Comparison of ENCODE assay signal across 8 cellular contexts in the genomic region with DNA sequence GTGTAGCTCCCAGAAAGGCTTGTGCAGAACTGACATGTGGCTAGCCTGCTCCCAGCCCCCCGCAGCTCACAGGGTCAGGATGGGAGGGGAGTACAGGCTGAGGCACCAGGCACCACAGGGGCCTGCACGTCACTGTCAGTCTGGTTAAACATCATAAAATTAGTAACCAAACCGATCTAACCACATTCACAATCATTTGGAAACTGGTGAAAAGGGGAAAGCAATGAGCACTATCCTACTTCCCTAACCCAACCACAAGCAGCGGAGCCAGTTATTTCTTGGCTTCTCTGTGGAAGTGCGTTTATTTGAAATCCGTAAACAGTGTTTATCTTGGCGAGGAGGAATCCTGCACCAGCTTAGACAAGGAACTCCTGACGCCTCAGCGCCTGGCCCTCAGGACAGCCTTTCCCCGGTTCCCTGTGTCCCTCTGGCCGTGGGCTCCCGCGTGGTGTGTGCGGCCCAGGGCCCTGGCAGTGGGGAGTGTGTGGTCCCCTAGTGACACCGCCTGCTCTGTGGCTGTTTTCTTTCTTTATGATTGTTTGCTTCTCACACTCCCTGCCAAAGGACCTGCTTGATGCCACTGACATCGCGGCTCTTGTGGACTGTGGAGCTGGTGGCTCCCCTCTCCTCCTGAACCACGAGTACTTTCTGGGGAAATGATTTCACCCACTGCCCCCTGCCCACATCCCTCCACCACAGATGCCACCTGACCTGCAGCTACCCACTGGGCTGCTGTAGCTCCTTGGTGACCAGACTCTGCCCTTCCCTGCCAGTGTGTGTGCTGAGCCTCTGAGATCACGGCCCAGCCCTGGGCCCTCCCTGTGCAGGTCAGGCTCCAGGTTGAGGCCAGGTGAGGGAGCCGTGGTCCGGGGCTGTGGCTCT. TPM values are rescaled to one million over a fixed set of nuclear protein-coding genes. Genes with fewer than 3 reads are reported as not detected.
A peak's percentile ranks its signal among the peaks of the same experiment; 100 is the strongest.
DNase-seq lines count a peak whose midpoint lies in the region; ATAC-seq, FAIRE-seq and TF ChIP-seq lines count a peak whose summit lies in the region.

No MANE protein-coding gene starts in this region.

- no peaks in the 10 kb centered on the region for H3K9me3 Mint-ChIP-seq in astrocyte (ENCODE audit: unreplicated experiment)
- no peaks in the 10 kb centered on the region for H3K9me3 Mint-ChIP-seq in CD8-positive, alpha-beta memory T cell

- H3K27me3 ChIP-seq in astrocyte (ENCODE audit: insufficient read depth, low read length) = no peaks in the 10 kb centered on the region
- H3K27me3 ChIP-seq in liver (ENCODE audit: control insufficient read depth in 4 of 4, insufficient read depth in 4 of 4, low read length in 3 of 4) = no peaks in the 10 kb centered on the region
- no peaks in the 10 kb centered on the region for H3K27me3 ChIP-seq in transverse colon
- H3K27me3 ChIP-seq in CD8-positive, alpha-beta memory T cell (ENCODE audit: insufficient read depth, low read length, poor library complexity, severe bottlenecking) = no peaks in the 10 kb centered on the region

- in situ Hi-C loops in transverse colon (cut with MboI; ENCODE audit: low pct_ligation_motif_present in 1 of 4, low pct_unique_long_range_greater_than_20kb in 1 of 4, low sequenced_read_pairs in 3 of 4) = no loop called here

- peaks cover 17% of the 10 kb centered on the region for H3K4me1 Mint-ChIP-seq in astrocyte (ENCODE audit: low read depth, unreplicated experiment)
- H3K4me1 Mint-ChIP-seq in CD8-positive, alpha-beta memory T cell = peaks cover 18 to 53% (median 25%) of the 10 kb centered on the region in 3 donors

- no peak overlapping the region for H3K4me3 Mint-ChIP-seq in astrocyte (ENCODE audit: unreplicated experiment)
- peak overlapping the region in 2 of 7 donors; percentile 5 to 51 for H3K4me3 Mint-ChIP-seq in CD8-positive, alpha-beta memory T cell

- POLR2A ChIA-PET in CD8-positive, alpha-beta memory T cell (lab: Charles Lee) = no interaction called here

- peaks cover 95% of the 10 kb centered on the region for H4K20me1 ChIP-seq in astrocyte (ENCODE audit: insufficient read depth, low read length)

- H3K79me2 ChIP-seq in astrocyte (ENCODE audit: insufficient read depth, low read length) = peaks cover 72% of the 10 kb centered on the region

- no peaks in the 10 kb centered on the region for H3K27me3 Mint-ChIP-seq in astrocyte (ENCODE audit: low read depth, unreplicated experiment)
- H3K27me3 Mint-ChIP-seq in CD8-positive, alpha-beta memory T cell = peaks cover 0 to 2% of the 10 kb centered on the region in 2 donors

- TF ChIP-seq CTCF in GM12865 (IDR thresholded peaks at IDR 0.05; ENCODE audit: insufficient read depth, low read depth, low read length, missing control alignments) (no peak), astrocyte (IDR thresholded peaks at IDR 0.05; ENCODE audit: insufficient read depth, low read depth, low read length) (no peak), liver (IDR thresholded peaks at IDR 0.05; ENCODE audit: low read depth, low read length, missing input control) (no peak), transverse colon (IDR thresholded peaks at IDR 0.05) (no peak)

- H3K4me1 ChIP-seq in astrocyte (ENCODE audit: insufficient read depth, low read length) (peaks cover 44% of the 10 kb centered on the region), liver (ENCODE audit: control insufficient read depth in 4 of 4, insufficient read depth in 4 of 4, low read length in 3 of 4) (peaks cover 14 to 65% (median 47%) of the 10 kb centered on the region in 4 donors), transverse colon (peaks cover 55 to 70% (median 63%) of the 10 kb centered on the region in 4 donors)
- peaks cover 20% of the 10 kb centered on the region for H3K4me1 ChIP-seq in CD8-positive, alpha-beta memory T cell (ENCODE audit: insufficient read depth, low read length)

- TF ChIP-seq EP300 in transverse colon (IDR thresholded peaks at IDR 0.05; ENCODE audit: low read depth) = no peak

- H3K9ac ChIP-seq in astrocyte (ENCODE audit: low read length) (peak overlapping the region; percentile 61), liver (ENCODE audit: low read depth in 1 of 2, low read length in 2 of 2) (no peak overlapping the region)

- H3K4me3 ChIP-seq in GM12865 (ENCODE audit: low read depth, low read length) (peak overlapping the region; percentile 1; the same call in 1 of the 2 replicates), astrocyte (ENCODE audit: insufficient read depth, low read depth, low read length) (no peak overlapping the region), liver (ENCODE audit: low read depth in 1 of 3, low read length in 3 of 3) (no peak overlapping the region), transverse colon (no peak overlapping the region)
- H3K4me3 ChIP-seq in CD8-positive, alpha-beta memory T cell (ENCODE audit: low read length) = no peak overlapping the region

- H3K4me2 ChIP-seq in astrocyte (ENCODE audit: low read length) = peak overlapping the region; percentile 63

- DNase-seq in GM12865 (ENCODE audit: low read depth) (peak; percentile 77), Kasumi-1 (lab: John Stamatoyannopoulos, UW) (peak; percentile 95 to 96), astrocyte (ENCODE audit: low read depth) (peak; percentile 95), transverse colon (no peak), GM19238 (ENCODE audit: insufficient read length, low spot score) (no peak)
- DNase-seq in CD8-positive, alpha-beta memory T cell = no peak

- H3K27ac ChIP-seq in astrocyte (ENCODE audit: low read depth, low read length) (peak overlapping the region; percentile 56), liver (ENCODE audit: low read depth in 1 of 2, low read length in 2 of 2) (peak overlapping the region; percentile 29 to 34), transverse colon (peak overlapping the region; percentile 60 to 79 (median 67))
- no peak overlapping the region for H3K27ac ChIP-seq in CD8-positive, alpha-beta memory T cell (ENCODE audit: low read depth, low read length)

- H3K36me3 ChIP-seq in astrocyte (ENCODE audit: insufficient read depth, low read length) = no peaks in the 10 kb centered on the region
- no peaks in the 10 kb centered on the region for H3K36me3 ChIP-seq in liver (ENCODE audit: control insufficient read depth in 4 of 4, insufficient read depth in 3 of 4, low read depth in 1 of 4, low read length in 3 of 4)
- no peaks in the 10 kb centered on the region for H3K36me3 ChIP-seq in transverse colon
- H3K36me3 ChIP-seq in CD8-positive, alpha-beta memory T cell (ENCODE audit: insufficient read depth, low read length) = no peaks in the 10 kb centered on the region

- H3K27ac Mint-ChIP-seq in astrocyte (ENCODE audit: unreplicated experiment) = peak overlapping the region; percentile 47
- peak overlapping the region in 2 of 8 donors; percentile 61 to 68 for H3K27ac Mint-ChIP-seq in CD8-positive, alpha-beta memory T cell

- CTCF ChIA-PET in CD8-positive, alpha-beta memory T cell (lab: Charles Lee) = no interaction called here

- 21% methylated on average over 21 of the region's 21 CpGs for WGBS in liver
- 12 to 14% methylated on average over 5 to 19 of the region's 21 CpGs for WGBS in transverse colon (ENCODE audit: low coverage in 1 of 2), 2 donors

- no peak overlapping the region for H2AFZ ChIP-seq in astrocyte (ENCODE audit: low read depth, low read length)

- peak; percentile 52 to 61 for TF ChIP-seq RAD21 in liver (IDR thresholded peaks at IDR 0.05)

- no peak for TF ChIP-seq POLR2A in transverse colon (IDR thresholded peaks at IDR 0.05)

- no peaks in the 10 kb centered on the region for H3K36me3 Mint-ChIP-seq in astrocyte (ENCODE audit: low read depth, unreplicated experiment)
- H3K36me3 Mint-ChIP-seq in CD8-positive, alpha-beta memory T cell = no peaks in the 10 kb centered on the region

- intact Hi-C loops in transverse colon (cut with DNase I; ENCODE audit: low total_unique reads) = no loop called here

- H3K9me3 ChIP-seq in astrocyte (ENCODE audit: insufficient read depth, low read depth, low read length) (no peaks in the 10 kb centered on the region), liver (ENCODE audit: control insufficient read depth in 4 of 4, low read length in 3 of 4) (no peaks in the 10 kb centered on the region), transverse colon (no peaks in the 10 kb centered on the region)
- no peaks in the 10 kb centered on the region for H3K9me3 ChIP-seq in CD8-positive, alpha-beta memory T cell (ENCODE audit: low read length)

- peak; percentile 41 for FAIRE-seq in astrocyte (lab: Jason Lieb, UNC)

- peak; percentile 30 for ATAC-seq in GM21515 (IDR thresholded peaks at IDR 0.05; ENCODE audit: unreplicated experiment)

TF ChIP-seq in liver, 16 proteins besides CTCF, POLR2A, EP300 and RAD21 (continues in another document):
- TF ChIP-seq FOXA1 (IDR thresholded peaks at IDR 0.05) (no peak), YY1 (IDR thresholded peaks at IDR 0.05) (no peak), NR2F2 (IDR thresholded peaks at IDR 0.05) (no peak), SP1 (IDR thresholded peaks at IDR 0.05) (peak; percentile 53), GABPA (IDR thresholded peaks at IDR 0.05 in 1 of 2, conservative IDR thresholded peaks at IDR 0.05 in 1 of 2) (no peak), RXRA (IDR thresholded peaks at IDR 0.05) (peak; percentile 15 to 38)
- TF ChIP-seq, protein P1, sequence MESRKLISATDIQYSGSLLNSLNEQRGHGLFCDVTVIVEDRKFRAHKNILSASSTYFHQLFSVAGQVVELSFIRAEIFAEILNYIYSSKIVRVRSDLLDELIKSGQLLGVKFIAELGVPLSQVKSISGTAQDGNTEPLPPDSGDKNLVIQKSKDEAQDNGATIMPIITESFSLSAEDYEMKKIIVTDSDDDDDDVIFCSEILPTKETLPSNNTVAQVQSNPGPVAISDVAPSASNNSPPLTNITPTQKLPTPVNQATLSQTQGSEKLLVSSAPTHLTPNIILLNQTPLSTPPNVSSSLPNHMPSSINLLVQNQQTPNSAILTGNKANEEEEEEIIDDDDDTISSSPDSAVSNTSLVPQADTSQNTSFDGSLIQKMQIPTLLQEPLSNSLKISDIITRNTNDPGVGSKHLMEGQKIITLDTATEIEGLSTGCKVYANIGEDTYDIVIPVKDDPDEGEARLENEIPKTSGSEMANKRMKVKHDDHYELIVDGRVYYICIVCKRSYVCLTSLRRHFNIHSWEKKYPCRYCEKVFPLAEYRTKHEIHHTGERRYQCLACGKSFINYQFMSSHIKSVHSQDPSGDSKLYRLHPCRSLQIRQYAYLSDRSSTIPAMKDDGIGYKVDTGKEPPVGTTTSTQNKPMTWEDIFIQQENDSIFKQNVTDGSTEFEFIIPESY (IDR thresholded peaks at IDR 0.05) = no peak
- TF ChIP-seq, protein P2, sequence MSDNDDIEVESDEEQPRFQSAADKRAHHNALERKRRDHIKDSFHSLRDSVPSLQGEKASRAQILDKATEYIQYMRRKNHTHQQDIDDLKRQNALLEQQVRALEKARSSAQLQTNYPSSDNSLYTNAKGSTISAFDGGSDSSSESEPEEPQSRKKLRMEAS (IDR thresholded peaks at IDR 0.05) = no peak
- TF ChIP-seq, protein P3, sequence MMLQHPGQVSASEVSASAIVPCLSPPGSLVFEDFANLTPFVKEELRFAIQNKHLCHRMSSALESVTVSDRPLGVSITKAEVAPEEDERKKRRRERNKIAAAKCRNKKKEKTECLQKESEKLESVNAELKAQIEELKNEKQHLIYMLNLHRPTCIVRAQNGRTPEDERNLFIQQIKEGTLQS (IDR thresholded peaks at IDR 0.05) = no peak

RNA-seq across cellular contexts. Expression of a gene that starts 38.0 kb away (rescaled TPM):
- total RNA-seq in astrocyte (29.2 and 39.1 TPM in 2 replicates), liver (10 to 100 TPM; 12.6 to 26.5 TPM), transverse colon (10 to 100 TPM; 34.8 to 80.8 (median 52.8) TPM)
- polyA plus RNA-seq in liver = 1 to 10 TPM; 4.3 to 9.1 TPM
- total RNA-seq in CD8-positive, alpha-beta memory T cell = 1 to 10 TPM; 4.8 to 6.1 TPM
- 1.1 TPM for polyA plus RNA-seq in CD8-positive, alpha-beta memory T cell

Comparison
In these comparisons a context has a peak if more than half of its experiments do, and no peak if none do; other contexts are left out.
1. DNase-seq: peak in GM12865 (single experiment), Kasumi-1 (2 of 2) and astrocyte (single experiment); none in transverse colon (single experiment), CD8-positive, alpha-beta memory T cell (0 of 5) and GM19238 (single experiment).